9 cellular contexts compared by ENCODE assay signal in the genomic region with DNA sequence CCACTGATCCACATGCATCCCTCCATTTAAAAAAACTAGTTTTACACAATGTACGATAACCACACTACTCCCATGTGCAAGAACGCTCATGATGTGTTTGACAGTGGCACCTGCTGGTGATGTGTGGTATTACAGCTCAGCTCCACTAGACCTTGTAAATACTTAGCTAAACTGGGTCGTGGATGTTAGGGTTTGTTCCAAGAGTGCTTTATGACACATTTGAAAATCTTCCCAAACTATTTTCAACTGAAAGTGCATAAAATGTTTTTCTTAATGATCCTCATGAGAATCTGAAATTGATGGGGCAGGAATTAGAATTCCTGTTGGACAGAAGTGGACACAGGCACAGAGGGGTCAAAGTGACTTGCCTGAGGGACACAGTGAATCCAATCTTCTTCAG.
A peak's percentile ranks its signal among the peaks of the same experiment; 100 is the strongest.
DNase-seq lines count a peak whose midpoint lies in the region; ATAC-seq and TF ChIP-seq lines count a peak whose summit lies in the region.
"Had no signal": no experiment of that assay in that cellular context is flagged by ENCODE, and none has a peak within 500 bp of the region (broad histone marks: within the 10 kb centered on the region; RNA-seq: fewer than 3 reads in every experiment).

No MANE protein-coding gene starts in this region.

- H3K4me3 ChIP-seq in BJ (ENCODE audit: low read depth, low read length): no peak overlapping the region
- no peak overlapping the region for H3K4me3 ChIP-seq in HEK293 (ENCODE audit: low read depth, low read length)

- no peak overlapping the region for H3K27ac Mint-ChIP-seq in WTC11
- H3K27ac Mint-ChIP-seq in activated T-helper 17 cell treated with anti-CD3 and anti-CD28 coated beads, Interleukin-2, amount 50 U/mL, for 72 hours: no peak overlapping the region
- H3K27ac Mint-ChIP-seq: IgD-negative memory B cell had no signal

- H3K4me1 Mint-ChIP-seq in WTC11: no peaks in the 10 kb centered on the region
- peaks cover 15% of the 10 kb centered on the region for H3K4me1 Mint-ChIP-seq in activated T-helper 17 cell treated with anti-CD3 and anti-CD28 coated beads, Interleukin-2, amount 50 U/mL, for 72 hours

- H3K27me3 Mint-ChIP-seq in WTC11 (ENCODE audit: low read depth): peaks cover 3% of the 10 kb centered on the region
- peaks cover 12% of the 10 kb centered on the region for H3K27me3 Mint-ChIP-seq in activated T-helper 17 cell treated with anti-CD3 and anti-CD28 coated beads, Interleukin-2, amount 50 U/mL, for 72 hours

- peaks cover 2% of the 10 kb centered on the region; the same call in 1 of the 2 replicates for H3K27me3 ChIP-seq in BJ (ENCODE audit: control insufficient read depth, insufficient read depth, low read length)

- no peaks in the 10 kb centered on the region for H3K4me1 ChIP-seq in HEK293 (ENCODE audit: control insufficient read depth, insufficient read depth, low read length)

- no peaks in the 10 kb centered on the region for H3K9me3 ChIP-seq in HEK293 (ENCODE audit: control insufficient read depth, insufficient read depth, low read depth, low read length)

- no peaks in the 10 kb centered on the region for H3K36me3 ChIP-seq in BJ (ENCODE audit: control insufficient read depth, insufficient read depth, low read length)
- no peaks in the 10 kb centered on the region for H3K36me3 ChIP-seq in HEK293 (ENCODE audit: control insufficient read depth in 2 of 2, insufficient read depth in 1 of 2, low read length in 2 of 2)

- no peak overlapping the region for H3K4me3 Mint-ChIP-seq in WTC11
- no peak overlapping the region for H3K4me3 Mint-ChIP-seq in activated T-helper 17 cell treated with anti-CD3 and anti-CD28 coated beads, Interleukin-2, amount 50 U/mL, for 72 hours
- H3K4me3 Mint-ChIP-seq: IgD-negative memory B cell had no signal

- ATAC-seq in WTC11 (no peak; the same call in 1 of the 2 replicates), GM21528 (IDR thresholded peaks at IDR 0.05; ENCODE audit: low FRiP score, unreplicated experiment) (no peak)
- no peak for ATAC-seq in activated T-helper 17 cell treated with anti-CD3 and anti-CD28 coated beads, Interleukin-2, amount 50 U/mL, for 72 hours (replicated peaks)

- peak; percentile 84 for TF ChIP-seq CTCF in BJ (IDR thresholded peaks at IDR 0.05; ENCODE audit: insufficient read depth, low read depth, low read length)
- peak; percentile 46 for TF ChIP-seq CTCF in HEK293 (tag by site-specific recombination; IDR thresholded peaks at IDR 0.05)
- TF ChIP-seq CTCF in WTC11 (IDR thresholded peaks at IDR 0.05): peak; percentile 86

- peaks cover 16% of the 10 kb centered on the region for H3K36me3 Mint-ChIP-seq in WTC11
- H3K36me3 Mint-ChIP-seq in activated T-helper 17 cell treated with anti-CD3 and anti-CD28 coated beads, Interleukin-2, amount 50 U/mL, for 72 hours (ENCODE audit: low read depth): no peaks in the 10 kb centered on the region

- POLR2A ChIA-PET in BJ (lab: Charles Lee): interaction anchor here (1.3 kb wide), 1 partner anchor 371 kb away, joined by 3 read pairs; no protein-coding TSS in a partner anchor
- POLR2A ChIA-PET in HEK293 (lab: Yijun Ruan, JAX): no interaction called here
- POLR2A ChIA-PET in WTC11 (lab: Charles Lee): interaction anchor here (0.7 kb wide), 1 partner anchor 150 kb away, joined by 3 read pairs; no protein-coding TSS in a partner anchor

- peaks cover 24% of the 10 kb centered on the region for H3K9me3 Mint-ChIP-seq in WTC11
- H3K9me3 Mint-ChIP-seq in activated T-helper 17 cell treated with anti-CD3 and anti-CD28 coated beads, Interleukin-2, amount 50 U/mL, for 72 hours: no peaks in the 10 kb centered on the region

- no peak overlapping the region for H3K27ac ChIP-seq in HEK293 (ENCODE audit: extremely low read depth, low read depth, low read length)

- CTCF ChIA-PET in BJ (lab: Yijun Ruan, JAX) (interaction anchor here (0.6 to 4.4 kb wide), 37 partner anchors 9 to 729 kb away, joined by 3 to 29 read pairs (median 4); partner anchors contain the start of gene NCOR2), HEK293 (lab: Yijun Ruan, JAX) (interaction anchor here (0.6 to 3.0 kb wide), 17 partner anchors 11 to 859 kb away, joined by 3 to 17 read pairs (median 3); no protein-coding TSS in a partner anchor), WTC11 (lab: Charles Lee) (interaction anchor here (0.5 to 1.9 kb wide), 16 partner anchors 9 to 732 kb away, joined by 3 to 15 read pairs (median 3); no protein-coding TSS in a partner anchor)

- no peak for DNase-seq in BJ (ENCODE audit: low read depth)
- peak; percentile 61 for DNase-seq in WTC11 (ENCODE audit: low spot score)
- DNase-seq in glomerular visceral epithelial cell (ENCODE audit: extremely low spot score): peak; percentile 77
- peak; percentile 28 for DNase-seq in stimulated activated CD4-positive, alpha-beta T cell treated with anti-CD3 and anti-CD28 coated beads, Interleukin-2, amount 100 ng/mL, for 4 hours (ENCODE audit: low read depth)
- DNase-seq in globus pallidus (ENCODE audit: low spot score): no peak

TF ChIP-seq in HEK293, 187 proteins besides CTCF, POLR2A, EP300 and RAD21 (continues in another document):
- TF ChIP-seq ZNF416 (tag by site-specific recombination; IDR thresholded peaks at IDR 0.05) (no peak), ZNF280D (tag by site-specific recombination; IDR thresholded peaks at IDR 0.05) (0 out of 2 replicates have a peak, but pooled peaks have one; percentile 57), SETDB1 (IDR thresholded peaks at IDR 0.05; ENCODE audit: insufficient read length, low read length) (peak; percentile 93)
- TF ChIP-seq, protein P1, sequence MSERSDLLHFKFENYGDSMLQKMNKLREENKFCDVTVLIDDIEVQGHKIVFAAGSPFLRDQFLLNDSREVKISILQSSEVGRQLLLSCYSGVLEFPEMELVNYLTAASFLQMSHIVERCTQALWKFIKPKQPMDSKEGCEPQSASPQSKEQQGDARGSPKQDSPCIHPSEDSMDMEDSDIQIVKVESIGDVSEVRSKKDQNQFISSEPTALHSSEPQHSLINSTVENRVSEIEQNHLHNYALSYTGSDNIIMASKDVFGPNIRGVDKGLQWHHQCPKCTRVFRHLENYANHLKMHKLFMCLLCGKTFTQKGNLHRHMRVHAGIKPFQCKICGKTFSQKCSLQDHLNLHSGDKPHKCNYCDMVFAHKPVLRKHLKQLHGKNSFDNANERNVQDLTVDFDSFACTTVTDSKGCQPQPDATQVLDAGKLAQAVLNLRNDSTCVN (tag by site-specific recombination; optimal IDR thresholded peaks at IDR 0.05): no peak

TF ChIP-seq in WTC11, 78 proteins besides CTCF, POLR2A, EP300 and RAD21:
- TF ChIP-seq, protein P2, sequence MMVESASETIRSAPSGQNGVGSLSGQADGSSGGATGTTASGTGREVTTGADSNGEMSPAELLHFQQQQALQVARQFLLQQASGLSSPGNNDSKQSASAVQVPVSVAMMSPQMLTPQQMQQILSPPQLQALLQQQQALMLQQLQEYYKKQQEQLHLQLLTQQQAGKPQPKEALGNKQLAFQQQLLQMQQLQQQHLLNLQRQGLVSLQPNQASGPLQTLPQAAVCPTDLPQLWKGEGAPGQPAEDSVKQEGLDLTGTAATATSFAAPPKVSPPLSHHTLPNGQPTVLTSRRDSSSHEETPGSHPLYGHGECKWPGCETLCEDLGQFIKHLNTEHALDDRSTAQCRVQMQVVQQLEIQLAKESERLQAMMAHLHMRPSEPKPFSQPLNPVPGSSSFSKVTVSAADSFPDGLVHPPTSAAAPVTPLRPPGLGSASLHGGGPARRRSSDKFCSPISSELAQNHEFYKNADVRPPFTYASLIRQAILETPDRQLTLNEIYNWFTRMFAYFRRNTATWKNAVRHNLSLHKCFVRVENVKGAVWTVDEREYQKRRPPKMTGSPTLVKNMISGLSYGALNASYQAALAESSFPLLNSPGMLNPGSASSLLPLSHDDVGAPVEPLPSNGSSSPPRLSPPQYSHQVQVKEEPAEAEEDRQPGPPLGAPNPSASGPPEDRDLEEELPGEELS (CRISPR knock-in tag; IDR thresholded peaks at IDR 0.05): no peak
- TF ChIP-seq TEAD4 (CRISPR knock-in tag; IDR thresholded peaks at IDR 0.05): no peak
- no peak for TF ChIP-seq HMGA2 (CRISPR knock-in tag; IDR thresholded peaks at IDR 0.05)
- TF ChIP-seq EMX1 (CRISPR knock-in tag; IDR thresholded peaks at IDR 0.05): no peak
- TF ChIP-seq ZNF121 (CRISPR knock-in tag; IDR thresholded peaks at IDR 0.05): no peak
- no peak for TF ChIP-seq PRRX2 (CRISPR knock-in tag; IDR thresholded peaks at IDR 0.05)
- no peak for TF ChIP-seq ZNF671 (CRISPR knock-in tag; IDR thresholded peaks at IDR 0.05)
- no peak for TF ChIP-seq ETV6 (CRISPR knock-in tag; IDR thresholded peaks at IDR 0.05)
- no peak for TF ChIP-seq JAZF1 (CRISPR knock-in tag; IDR thresholded peaks at IDR 0.05)

Comparison
In these comparisons a context has a peak if more than half of its experiments do, and no peak if none do; other contexts are left out.
1. DNase-seq: peak in WTC11 (single experiment), glomerular visceral epithelial cell (single experiment) and stimulated activated CD4-positive, alpha-beta T cell treated with anti-CD3 and anti-CD28 coated beads, Interleukin-2, amount 100 ng/mL, for 4 hours (single experiment); none in BJ (single experiment) and globus pallidus (single experiment).
2. Peak in every context shown above with its lines, with median percentiles within 50 percentile points of each other: CTCF ChIP-seq.